8 cellular contexts compared by ENCODE assay signal in genomic region chr2:164479460-164479859, GRCh38.
DNase-seq lines count a peak whose midpoint lies in the region; ATAC-seq and TF ChIP-seq lines count a peak whose summit lies in the region.

No MANE protein-coding gene starts in this region.

- CTCF ChIA-PET in Panc1 (lab: Charles Lee): no interaction called here

- no peaks in the 10 kb centered on the region for H3K9me3 ChIP-seq in Panc1 (ENCODE audit: control insufficient read depth, insufficient read depth, low read depth, low read length)

- peak; percentile 5 for DNase-seq in NCI-H510A treated with DMSO at 0.1 percent for 48 hours (lab: John Stamatoyannopoulos, UW)
- DNase-seq in NCI-H510A (lab: John Stamatoyannopoulos, UW): no peak
- DNase-seq in Panc1 (ENCODE audit: low read depth, low spot score): no peak
- DNase-seq in globus pallidus (ENCODE audit: low spot score): peak; percentile 69
- DNase-seq in superior temporal gyrus (ENCODE audit: extremely low spot score): peak; percentile 81
- DNase-seq in HuH-7 (ENCODE audit: low spot score): no peak
- DNase-seq in stimulated activated CD4-positive, alpha-beta T cell treated with anti-CD3 and anti-CD28 coated beads, Interleukin-1b, Interleukin-23, amount 100 ng/mL, for 48 hours: no peak

- in situ Hi-C loops in Panc1 (cut with HindIII; ENCODE audit: low pct_unique_long_range_greater_than_20kb, low sequenced_read_pairs): no loop called here

- intact Hi-C loops in Panc1 (cut with micrococcal nuclease; ENCODE audit: unreplicated experiment): loop anchor here (5.0 kb wide), 2 partner anchors 1297 to 1312 kb away; no protein-coding TSS in a partner anchor

- no peak for ATAC-seq in Panc1
- ATAC-seq in HG02623 (IDR thresholded peaks at IDR 0.05; ENCODE audit: unreplicated experiment): no peak

- no peaks in the 10 kb centered on the region for H3K27me3 ChIP-seq in Panc1 (ENCODE audit: control insufficient read depth, insufficient read depth, low read length)

- POLR2A ChIA-PET in Panc1 (lab: Charles Lee): no interaction called here

- TF ChIP-seq CTCF in Panc1 (IDR thresholded peaks at IDR 0.05): peak; percentile 59; the same call in 1 of the 2 replicates

- H3K27ac ChIP-seq in Panc1 (ENCODE audit: low read length): no peak overlapping the region

- no peaks in the 10 kb centered on the region for H3K36me3 ChIP-seq in Panc1 (ENCODE audit: control insufficient read depth, insufficient read depth, low read length)

- H3K4me3 ChIP-seq in Panc1 (ENCODE audit: low read depth in 2 of 2, low read length in 2 of 2): no peak overlapping the region

- no peaks in the 10 kb centered on the region for H3K4me1 ChIP-seq in Panc1 (ENCODE audit: control insufficient read depth, insufficient read depth, low read length)

- BruUV-seq in Panc1 (replicated peaks; lab: Mats Ljungman, UMichigan): no TSS peak

Comparison
In these comparisons a context has a peak if more than half of its experiments do, and no peak if none do; other contexts are left out.
1. DNase-seq: peak in NCI-H510A treated with DMSO at 0.1 percent for 48 hours (single experiment), globus pallidus (single experiment) and superior temporal gyrus (single experiment); none in NCI-H510A (single experiment), Panc1 (single experiment), HuH-7 (single experiment) and stimulated activated CD4-positive, alpha-beta T cell treated with anti-CD3 and anti-CD28 coated beads, Interleukin-1b, Interleukin-23, amount 100 ng/mL, for 48 hours (single experiment).